1 cellular context compared by ENCODE assay signal in genomic region chr7:30596043-30596641, GRCh38.
TF ChIP-seq lines count a peak whose summit lies in the region.

No MANE protein-coding gene starts in this region.

TF ChIP-seq in K562, 482 proteins besides CTCF, POLR2A, EP300 and RAD21 (continued from another document and continues in another):
- TF ChIP-seq UBTF (IDR thresholded peaks at IDR 0.05; ENCODE audit: borderline replicate concordance in 1 of 2, low read depth in 2 of 2, low read length in 2 of 2): 0 out of 4 replicates have a peak, but pooled peaks of 1 of the 2 experiments have one; percentile 29
- no peak for TF ChIP-seq XRCC4 (IDR thresholded peaks at IDR 0.05; ENCODE audit: extremely low read depth, insufficient read depth, insufficient read length)
- TF ChIP-seq CHCHD3 (CRISPR knock-in tag; IDR thresholded peaks at IDR 0.05): no peak
- no peak for TF ChIP-seq FOXO4 (CRISPR knock-in tag; IDR thresholded peaks at IDR 0.05)
- no peak for TF ChIP-seq CREB5 (CRISPR knock-in tag; IDR thresholded peaks at IDR 0.05)
- TF ChIP-seq NEUROD1 (IDR thresholded peaks at IDR 0.05; ENCODE audit: borderline replicate concordance, low read depth, low read length, partially characterized antibody): no peak
- TF ChIP-seq E2F5 (CRISPR knock-in tag; IDR thresholded peaks at IDR 0.05): no peak
- TF ChIP-seq ASH1L (IDR thresholded peaks at IDR 0.05; ENCODE audit: borderline replicate concordance, low read depth, partially characterized antibody): no peak
- TF ChIP-seq CEBPB (tag; IDR thresholded peaks at IDR 0.05): peak; percentile 86
- no peak for TF ChIP-seq SNAPC5 (CRISPR knock-in tag; IDR thresholded peaks at IDR 0.05)
- no peak for TF ChIP-seq MBD2 (IDR thresholded peaks at IDR 0.05; ENCODE audit: borderline replicate concordance, low read depth)
- TF ChIP-seq ZNF592 (IDR thresholded peaks at IDR 0.05): no peak
- no peak for TF ChIP-seq RBM15 (IDR thresholded peaks at IDR 0.05; ENCODE audit: insufficient read depth, low read length)
- TF ChIP-seq KDM5B (IDR thresholded peaks at IDR 0.05; ENCODE audit: insufficient replicate concordance, low read depth, low read length): peak; percentile 24
- TF ChIP-seq HNRNPLL (IDR thresholded peaks at IDR 0.05; ENCODE audit: low read depth, low read length, poor library complexity, severe bottlenecking): no peak
- no peak for TF ChIP-seq ZC3H4 (CRISPR knock-in tag; IDR thresholded peaks at IDR 0.05; ENCODE audit: borderline replicate concordance)
- TF ChIP-seq ZFP36 (IDR thresholded peaks at IDR 0.05; ENCODE audit: low read depth, low read length, partially characterized antibody): no peak
- no peak for TF ChIP-seq NCOR1 (IDR thresholded peaks at IDR 0.05)
- TF ChIP-seq NFIC (IDR thresholded peaks at IDR 0.05): no peak
- no peak for TF ChIP-seq ZNF277 (CRISPR knock-in tag; IDR thresholded peaks at IDR 0.05; ENCODE audit: borderline replicate concordance)
- TF ChIP-seq ZFP30 (CRISPR knock-in tag; IDR thresholded peaks at IDR 0.05; ENCODE audit: borderline replicate concordance): no peak
- peak; percentile 38 for TF ChIP-seq BRD9 (IDR thresholded peaks at IDR 0.05; ENCODE audit: low read depth, partially characterized antibody)
- TF ChIP-seq PBX2 (CRISPR knock-in tag; IDR thresholded peaks at IDR 0.05; ENCODE audit: low read depth): no peak
- TF ChIP-seq PBX2 (tag; conservative IDR thresholded peaks at IDR 0.05; ENCODE audit: low read depth): peak; percentile 22; the same call in 1 of the 2 replicates
- no peak for TF ChIP-seq RERE (CRISPR knock-in tag; IDR thresholded peaks at IDR 0.05; ENCODE audit: borderline replicate concordance)
- peak; percentile 58 to 65; a peak in 2 of 4 replicates for TF ChIP-seq FOXK2 (conservative IDR thresholded peaks at IDR 0.05 in 1 of 2, IDR thresholded peaks at IDR 0.05 in 1 of 2; ENCODE audit: low read depth in 2 of 2)
- TF ChIP-seq ZSCAN32 (CRISPR knock-in tag; IDR thresholded peaks at IDR 0.05): 0 out of 2 replicates have a peak, but pooled peaks have one; percentile 52
- no peak for TF ChIP-seq GATA2 (CRISPR knock-in tag; IDR thresholded peaks at IDR 0.05)
- no peak for TF ChIP-seq ZNF274 (IDR thresholded peaks at IDR 0.05; ENCODE audit: borderline replicate concordance, low read depth, low read length)
- TF ChIP-seq SAP30 (IDR thresholded peaks at IDR 0.05; ENCODE audit: borderline replicate concordance, insufficient read depth, low read depth, low read length, poor library complexity, severe bottlenecking): peak; percentile 11
- TF ChIP-seq PRPF4 (IDR thresholded peaks at IDR 0.05; ENCODE audit: insufficient read depth, low read depth, low read length, poor library complexity, severe bottlenecking): no peak
- TF ChIP-seq JUN (IDR thresholded peaks at IDR 0.05; ENCODE audit: borderline replicate concordance, low read depth, low read length): no peak
- no peak for TF ChIP-seq JUN (CRISPR knock-in tag; IDR thresholded peaks at IDR 0.05; ENCODE audit: borderline replicate concordance)
- TF ChIP-seq ATF3 (IDR thresholded peaks at IDR 0.05): peak; percentile 85
- no peak for TF ChIP-seq ATF3 (CRISPR knock-in tag; conservative IDR thresholded peaks at IDR 0.05)
